Comparison of ENCODE assay signal across 13 cellular contexts in genomic region chr5:172744106-172745104, GRCh38. TPM values are rescaled to one million over a fixed set of nuclear protein-coding genes. Genes with fewer than 3 reads are reported as not detected.
DNase-seq lines count a peak whose midpoint lies in the region; ATAC-seq and TF ChIP-seq lines count a peak whose summit lies in the region.
"Had no signal": no experiment of that assay in that cellular context is flagged by ENCODE, and none has a peak within 500 bp of the region (broad histone marks: within the 10 kb centered on the region; RNA-seq: fewer than 3 reads in every experiment).

No MANE protein-coding gene starts in this region.

- H2BK120ac ChIP-seq in IMR-90 (ENCODE audit: low read depth, low read length): no peak overlapping the region

- H3K4me1 ChIP-seq in IMR-90 (ENCODE audit: control insufficient read depth, insufficient read depth, low read length): peaks cover 9% of the 10 kb centered on the region
- peaks cover 7% of the 10 kb centered on the region for H3K4me1 ChIP-seq in mucosa of descending colon (ENCODE audit: low read depth)
- H3K4me1 ChIP-seq in thoracic aorta (ENCODE audit: control insufficient read depth in 1 of 2, low read depth in 2 of 2): peaks cover 29 to 68% of the 10 kb centered on the region in 2 donors
- H3K4me1 ChIP-seq in HAP-1: no peaks in the 10 kb centered on the region

- H4K20me1 ChIP-seq in IMR-90 (ENCODE audit: insufficient read depth, low read length): no peaks in the 10 kb centered on the region

- dilution Hi-C loops in IMR-90 (cut with HindIII; ENCODE audit: low sequenced_read_pairs, unreplicated experiment): no loop called here

- H4K8ac ChIP-seq in IMR-90 (ENCODE audit: low read depth in 2 of 2, low read length in 2 of 2): no peak overlapping the region

- no peak overlapping the region for H3K14ac ChIP-seq in IMR-90 (replicated peaks; ENCODE audit: low read depth, low read length)

- H3K4me3 ChIP-seq in IMR-90 (ENCODE audit: insufficient read depth, low read depth, low read length): no peak overlapping the region
- H3K4me3 ChIP-seq in epithelial cell of esophagus (ENCODE audit: low read length): no peak overlapping the region
- no peak overlapping the region for H3K4me3 ChIP-seq in mucosa of descending colon
- H3K4me3 ChIP-seq in thoracic aorta: no peak overlapping the region
- H3K4me3 ChIP-seq in HAP-1: no peak overlapping the region
- H3K4me3 ChIP-seq: tibial nerve had no signal

- no peak for TF ChIP-seq CTCF in IMR-90 (conservative IDR thresholded peaks at IDR 0.05; ENCODE audit: low read depth, low read length)
- TF ChIP-seq CTCF in epithelial cell of esophagus (IDR thresholded peaks at IDR 0.05; ENCODE audit: insufficient read depth, low read depth, low read length, missing control alignments): no peak
- no peak for TF ChIP-seq CTCF in mucosa of descending colon (IDR thresholded peaks at IDR 0.05)
- TF ChIP-seq CTCF in thoracic aorta (IDR thresholded peaks at IDR 0.05): no peak

- H4K5ac ChIP-seq in IMR-90 (ENCODE audit: low read depth, low read length): no peak overlapping the region

- intact Hi-C loops in IMR-90 (cut with micrococcal nuclease) (no loop called here), mucosa of descending colon (cut with DNase I, micrococcal nuclease) (no loop called here)

- H3K23ac ChIP-seq in IMR-90 (ENCODE audit: low read depth, low read length): no peak overlapping the region

- H3K79me1 ChIP-seq in IMR-90 (ENCODE audit: low read depth in 1 of 2, low read length in 2 of 2): no peaks in the 10 kb centered on the region

- no peak for TF ChIP-seq POLR2A in IMR-90 (IDR thresholded peaks at IDR 0.05; ENCODE audit: low read depth, low read length)

- no peak overlapping the region for H2AFZ ChIP-seq in IMR-90 (replicated peaks; ENCODE audit: low read length, poor library complexity)

- H3K4me2 ChIP-seq in IMR-90 (ENCODE audit: low read depth, low read length): no peak overlapping the region

- in situ Hi-C loops in IMR-90 (cut with MboI; ENCODE audit: low sequenced_read_pairs): no loop called here
- in situ Hi-C loops in HAP-1 (cut with MboI; ENCODE audit: low sequenced_read_pairs): no loop called here

- H3K27ac ChIP-seq in IMR-90 (ENCODE audit: insufficient read depth, low read length) (no peak overlapping the region), thoracic aorta (peak overlapping the region; percentile 20 to 97)
- H3K27ac ChIP-seq: tibial nerve, VCaP had no signal

- H3K9me3 ChIP-seq in IMR-90 (ENCODE audit: control insufficient read depth, insufficient read depth, low read length): peaks cover 6% of the 10 kb centered on the region
- H3K9me3 ChIP-seq in mucosa of descending colon: no peaks in the 10 kb centered on the region
- no peaks in the 10 kb centered on the region for H3K9me3 ChIP-seq in thoracic aorta
- H3K9me3 ChIP-seq in HAP-1: no peaks in the 10 kb centered on the region

- H4K91ac ChIP-seq in IMR-90 (ENCODE audit: insufficient read depth, low read depth, low read length): no peak overlapping the region

- H3K9ac ChIP-seq in IMR-90 (ENCODE audit: low read depth, low read length): no peak overlapping the region

- no peak overlapping the region for H3K18ac ChIP-seq in IMR-90 (ENCODE audit: low read depth, low read length)

- H3K27me3 ChIP-seq in IMR-90 (ENCODE audit: control insufficient read depth, insufficient read depth, low read length) (no peaks in the 10 kb centered on the region), thoracic aorta (replicated peaks; ENCODE audit: insufficient read depth) (no peaks in the 10 kb centered on the region), HAP-1 (ENCODE audit: low read depth) (no peaks in the 10 kb centered on the region)
- H3K27me3 ChIP-seq: tibial nerve had no signal

- CTCF ChIA-PET in IMR-90 (lab: Yijun Ruan, JAX): no interaction called here

- no peak overlapping the region for H3K56ac ChIP-seq in IMR-90 (ENCODE audit: extremely low read depth, insufficient read depth, low read length)

- H3K4ac ChIP-seq in IMR-90 (ENCODE audit: low read depth, low read length): no peak overlapping the region; the same call in 1 of the 2 replicates

- no peaks in the 10 kb centered on the region for H3K9me1 ChIP-seq in IMR-90 (ENCODE audit: insufficient read depth, low read length)

- no peak overlapping the region for H2BK5ac ChIP-seq in IMR-90 (ENCODE audit: low read depth, low read length, poor library complexity, severe bottlenecking)

- H2BK20ac ChIP-seq in IMR-90 (ENCODE audit: low read depth, low read length): no peak overlapping the region

- H2BK15ac ChIP-seq in IMR-90 (ENCODE audit: low read depth, low read length): no peak overlapping the region

- DNase-seq in IMR-90 (no peak), epithelial cell of esophagus (ENCODE audit: low read depth) (peak; percentile 82), mucosa of descending colon (peak; percentile 74 to 79 (median 76)), thoracic aorta (ENCODE audit: low spot score) (no peak), NCI-H1105 treated with DMSO at 0.1 percent for 48 hours (lab: John Stamatoyannopoulos, UW) (no peak), HAP-1 (ENCODE audit: low spot score in 2 of 2) (no peak)
- DNase-seq: activated naive CD4-positive, alpha-beta T cell treated with anti-CD3 and anti-CD28 coated beads, Interleukin-2, amount 10 ng/mL, durations not matched to agents 7 days and 5 days; C1 segment of cervical spinal cord; hippocampal formation had no signal

- no peak for ATAC-seq in IMR-90 (ENCODE audit: low read depth)
- peak; percentile 89 for ATAC-seq in mucosa of descending colon
- ATAC-seq in thoracic aorta (ENCODE audit: insufficient number of reproducible peaks, low FRiP score, low read depth): no peak
- ATAC-seq in HG03135 (IDR thresholded peaks at IDR 0.05; ENCODE audit: unreplicated experiment): no peak
- ATAC-seq in GM21619 (IDR thresholded peaks at IDR 0.05; ENCODE audit: unreplicated experiment): no peak

- 20% methylated on average over 2 of the region's 12 CpGs; no CpG with 5 or more reads in 1 of the 2 experiments for WGBS in IMR-90 (ENCODE audit: extremely low coverage in 2 of 2, insufficient read length in 1 of 2), 2 experiments

- H3K36me3 ChIP-seq in IMR-90 (ENCODE audit: control insufficient read depth, insufficient read depth, low read length) (no peaks in the 10 kb centered on the region), mucosa of descending colon (ENCODE audit: low read depth) (no peaks in the 10 kb centered on the region), thoracic aorta (no peaks in the 10 kb centered on the region), HAP-1 (replicated peaks) (no peaks in the 10 kb centered on the region)
- H3K36me3 ChIP-seq: tibial nerve had no signal

- POLR2A ChIA-PET in IMR-90 (lab: Charles Lee; ENCODE audit: unreplicated experiment): no interaction called here

- no peak for TF ChIP-seq RAD21 in IMR-90 (IDR thresholded peaks at IDR 0.05; ENCODE audit: low read length)

- peak overlapping the region; percentile 7 for H2AK9ac ChIP-seq in IMR-90 (replicated peaks; ENCODE audit: low read depth, low read length, poor library complexity)

- peak overlapping the region; percentile 33; the same call in 1 of the 2 replicates for H2AK5ac ChIP-seq in IMR-90 (ENCODE audit: low read depth, low read length)

- BruUV-seq in IMR-90 (replicated peaks; lab: Mats Ljungman, UMichigan): no TSS peak

TF ChIP-seq in IMR-90, 13 proteins besides CTCF, POLR2A, EP300 and RAD21:
- no peak for TF ChIP-seq ELK1 (IDR thresholded peaks at IDR 0.05; ENCODE audit: borderline replicate concordance, low read depth, low read length)
- TF ChIP-seq RCOR1 (IDR thresholded peaks at IDR 0.05; ENCODE audit: insufficient replicate concordance, low read length): no peak
- no peak for TF ChIP-seq BHLHE40 (IDR thresholded peaks at IDR 0.05; ENCODE audit: low read depth, low read length)
- TF ChIP-seq MXI1 (IDR thresholded peaks at IDR 0.05; ENCODE audit: borderline replicate concordance, low read depth, low read length): no peak
- no peak for TF ChIP-seq SMC3 (IDR thresholded peaks at IDR 0.05; ENCODE audit: low read depth, low read length)
- no peak for TF ChIP-seq RFX5 (IDR thresholded peaks at IDR 0.05; ENCODE audit: low read depth, low read length)
- TF ChIP-seq MAZ (IDR thresholded peaks at IDR 0.05; ENCODE audit: borderline replicate concordance, low read depth, low read length): no peak

RNA-seq across cellular contexts. Expression of gene DUSP1, which starts 26.6 kb away (rescaled TPM):
- total RNA-seq in IMR-90 (2012; rRNA removed) (304 and 320 TPM in 2 replicates), mucosa of descending colon (100 to 1,000 TPM in 2 of 3 donors, 10 to 100 TPM in 1; 90.9 to 233 (median 137) TPM), thoracic aorta (1,000 to 10,000 TPM in 1 of 2 donors, 100 to 1,000 TPM in 1; 813 to 3,699 TPM)
- polyA plus RNA-seq in IMR-90 (2012; rRNA removed): 467 and 674 TPM in 2 replicates
- polyA plus RNA-seq in IMR-90 (2012; cell fraction: cytosol; rRNA removed): 405 and 1,457 TPM in 2 replicates
- polyA plus RNA-seq in IMR-90 (2012; cell fraction: nucleus; rRNA removed; ENCODE audit: low replicate concordance): 1,904 and 1,990 TPM in 2 replicates

Comparison
In these comparisons a context has a peak if more than half of its experiments do, and no peak if none do; other contexts are left out.
1. DNase-seq: peak in epithelial cell of esophagus (single experiment) and mucosa of descending colon (3 of 3); none in IMR-90 (single experiment), thoracic aorta (single experiment), NCI-H1105 treated with DMSO at 0.1 percent for 48 hours (single experiment) and HAP-1 (0 of 2).